In genomic region chr15:91711384-91712082, GRCh38 we compare ENCODE assay signal across 29 cellular contexts.
"Had no signal": no experiment of that assay in that cellular context is flagged by ENCODE, and none has a peak within 500 bp of the region (broad histone marks: within the 10 kb centered on the region; RNA-seq: fewer than 3 reads in every experiment).

No MANE protein-coding gene starts in this region.

- H3K27ac ChIP-seq: colonic mucosa, epithelial cell of prostate, WERI-Rb-1 had no signal

- H3K9me3 Mint-ChIP-seq: activated CD8-positive, alpha-beta T cell treated with anti-CD3 and anti-CD28 coated beads for 36 hours; activated T-cell treated with anti-CD3 and anti-CD28 coated beads, Interleukin-2, amount 50 U/mL, for 4 hours; activated T-helper 17 cell treated with anti-CD3 and anti-CD28 coated beads, Interleukin-2, amount 50 U/mL, for 72 hours; T-helper 2 cell treated with Interferon-gamma antibody and Interleukin-4, amounts not matched to agents 5 μg/mL and 100 μg/mL, for 36 hours had no signal

- DNase-seq: activated B cell treated with CpG ODN at 0.5 μM for 24 hours; activated CD4-positive, alpha-beta T cell treated with anti-CD3 and anti-CD28 coated beads for 48 hours; activated CD4-positive, alpha-beta T cell treated with anti-CD3 and anti-CD28 coated beads, Interleukin-2, amount 50 U/mL, for 1 hour; activated CD4-positive, alpha-beta T cell treated with anti-CD3 and anti-CD28 coated beads, Interleukin-2, amount 50 U/mL, for 48 hours; activated CD8-positive, alpha-beta memory T cell treated with anti-CD3 and anti-CD28 coated beads for 24 hours; activated CD8-positive, alpha-beta T cell treated with anti-CD3 and anti-CD28 coated beads for 36 hours; activated effector memory CD4-positive, alpha-beta T cell treated with Interleukin-2 at 50 U/mL for 16 hours; activated gamma-delta T cell treated with Interleukin-2 at 50 U/mL for 16 hours; activated naive CD4-positive, alpha-beta T cell treated with anti-CD3 and anti-CD28 coated beads, Interleukin-2, amount 50 U/mL, for 16 hours; activated naive CD4-positive, alpha-beta T cell treated with Interleukin-2 at 50 U/mL for 16 hours; activated T-cell treated with anti-CD3 and anti-CD28 coated beads, Interleukin-2, amount 50 U/mL, for 4 hours; amniotic stem cell; anterior cingulate cortex; caudate nucleus; colonic mucosa; effector CD8-positive, alpha-beta T cell; foreskin fibroblast; T-helper 17 cell; T1000; WERI-Rb-1 had no signal

- H3K36me3 ChIP-seq: colonic mucosa, WERI-Rb-1 had no signal

- FAIRE-seq: astrocyte, endometrium, endothelial cell of umbilical vein, frontal cortex had no signal

- H3K27ac Mint-ChIP-seq: activated B cell treated with CpG ODN at 0.5 μM for 24 hours; activated CD8-positive, alpha-beta T cell treated with anti-CD3 and anti-CD28 coated beads for 36 hours; activated naive CD8-positive, alpha-beta T cell; activated T-helper 17 cell treated with anti-CD3 and anti-CD28 coated beads, Interleukin-2, amount 50 U/mL, for 72 hours; T-helper 17 cell; T-helper 2 cell treated with Interferon-gamma antibody and Interleukin-4, amounts not matched to agents 5 μg/mL and 100 μg/mL, for 36 hours had no signal

- ATAC-seq: activated CD4-positive, CD25-positive, alpha-beta regulatory T cell treated with anti-CD3 and anti-CD28 coated beads, Interleukin-2, amount 50 U/mL, for 24 hours; activated CD8-positive, alpha-beta T cell treated with anti-CD3 and anti-CD28 coated beads for 36 hours; activated T-cell treated with anti-CD3 and anti-CD28 coated beads, Interleukin-2, amount 50 U/mL, for 4 hours; activated T-helper 17 cell treated with anti-CD3 and anti-CD28 coated beads, Interleukin-2, amount 50 U/mL, for 72 hours; T-helper 17 cell had no signal

- H3K4me1 Mint-ChIP-seq: activated B cell treated with CpG ODN at 0.5 μM for 24 hours had no signal

- H3K4me3 Mint-ChIP-seq: activated B cell treated with CpG ODN at 0.5 μM for 24 hours; activated CD8-positive, alpha-beta T cell treated with anti-CD3 and anti-CD28 coated beads for 36 hours; activated naive CD8-positive, alpha-beta T cell; activated T-cell treated with anti-CD3 and anti-CD28 coated beads, Interleukin-2, amount 50 U/mL, for 4 hours; activated T-helper 17 cell treated with anti-CD3 and anti-CD28 coated beads, Interleukin-2, amount 50 U/mL, for 72 hours; T-helper 17 cell; T-helper 2 cell treated with Interferon-gamma antibody and Interleukin-4, amounts not matched to agents 5 μg/mL and 100 μg/mL, for 36 hours had no signal

- H3K4me3 ChIP-seq: colonic mucosa had no signal

- H3K36me3 Mint-ChIP-seq: activated naive CD8-positive, alpha-beta T cell had no signal

- H3K9me3 ChIP-seq: colonic mucosa had no signal

- H3K27me3 ChIP-seq: colonic mucosa had no signal

- H3K4me1 ChIP-seq: colonic mucosa had no signal
